8 cellular contexts compared by ENCODE assay signal in genomic region chr5:132775439-132776076, GRCh38. TPM values are rescaled to one million over a fixed set of nuclear protein-coding genes. Genes with fewer than 3 reads are reported as not detected.
DNase-seq lines count a peak whose midpoint lies in the region; TF ChIP-seq lines count a peak whose summit lies in the region.

No MANE protein-coding gene starts in this region.

- H3K36me3 ChIP-seq in ascending aorta (no peaks in the 10 kb centered on the region), spleen (no peaks in the 10 kb centered on the region)

- H3K4me3 Mint-ChIP-seq in T-helper 2 cell treated with Interferon-gamma antibody and Interleukin-4, amounts not matched to agents 5 μg/mL and 100 μg/mL, for 36 hours = peak overlapping the region; percentile 70

- H3K9me3 ChIP-seq in ascending aorta (no peaks in the 10 kb centered on the region), spleen (no peaks in the 10 kb centered on the region)

- TF ChIP-seq POLR2A in spleen (IDR thresholded peaks at IDR 0.05) = no peak

- intact Hi-C loops in ascending aorta (cut with DNase I) = loop anchor here (2.0 to 5.0 kb wide), 4 partner anchors 37 to 187 kb away; partner anchors contain the start of genes AFF4, KIF3A and SOWAHA
- intact Hi-C loops in spleen (cut with DNase I; ENCODE audit: low total_unique reads) = no loop called here

- H3K27me3 ChIP-seq in ascending aorta = no peaks in the 10 kb centered on the region
- peaks cover 0 to 41% (median 11%) of the 10 kb centered on the region in 7 donors for H3K27me3 ChIP-seq in spleen (replicated peaks in 1 of 7)

- WGBS in spleen, 5 donors = 62 to 77% (median 75%) methylated on average over 8 of the region's 8 CpGs

- H3K9me3 Mint-ChIP-seq in T-helper 2 cell treated with Interferon-gamma antibody and Interleukin-4, amounts not matched to agents 5 μg/mL and 100 μg/mL, for 36 hours = no peaks in the 10 kb centered on the region

- peak overlapping the region; percentile 87 to 96 for H3K27ac ChIP-seq in ascending aorta
- H3K27ac ChIP-seq in spleen = peak overlapping the region in 1 of 8 donors; percentile 49

- H3K4me3 ChIP-seq in ascending aorta (peak overlapping the region; percentile 66 to 86), spleen (peak overlapping the region in 4 of 8 donors; percentile 71 to 94 (median 76))

- peaks cover 51% of the 10 kb centered on the region for H3K27me3 Mint-ChIP-seq in T-helper 2 cell treated with Interferon-gamma antibody and Interleukin-4, amounts not matched to agents 5 μg/mL and 100 μg/mL, for 36 hours (ENCODE audit: low read depth)

- no peak for TF ChIP-seq CTCF in ascending aorta (IDR thresholded peaks at IDR 0.05)
- no peak for TF ChIP-seq CTCF in spleen (IDR thresholded peaks at IDR 0.05 in 8 of 11, conservative IDR thresholded peaks at IDR 0.05 in 3 of 11)

- no peak for DNase-seq in T-helper 2 cell treated with Interferon-gamma antibody and Interleukin-4, amounts not matched to agents 5 μg/mL and 100 μg/mL, for 36 hours (ENCODE audit: low spot score)
- no peak for DNase-seq in T-helper 2 cell
- DNase-seq in ascending aorta (ENCODE audit: low spot score in 2 of 2) = no peak
- peak; percentile 93 for DNase-seq in islet precursor cell
- DNase-seq in superior temporal gyrus (ENCODE audit: extremely low spot score) = peak; percentile 70
- no peak for DNase-seq in spleen
- no peak for DNase-seq in T-helper 9 cell
- no peak for DNase-seq in ureter (ENCODE audit: low spot score)

- no peak overlapping the region for H3K27ac Mint-ChIP-seq in T-helper 2 cell treated with Interferon-gamma antibody and Interleukin-4, amounts not matched to agents 5 μg/mL and 100 μg/mL, for 36 hours

- H3K4me1 Mint-ChIP-seq in T-helper 2 cell treated with Interferon-gamma antibody and Interleukin-4, amounts not matched to agents 5 μg/mL and 100 μg/mL, for 36 hours (ENCODE audit: low read depth) = peaks cover 16% of the 10 kb centered on the region

- peaks cover 20 to 43% of the 10 kb centered on the region in 2 donors for H3K4me1 ChIP-seq in ascending aorta
- peaks cover under 1 to 58% (median 31%) of the 10 kb centered on the region in 6 donors for H3K4me1 ChIP-seq in spleen

- H3K36me3 Mint-ChIP-seq in T-helper 2 cell treated with Interferon-gamma antibody and Interleukin-4, amounts not matched to agents 5 μg/mL and 100 μg/mL, for 36 hours (ENCODE audit: low read depth) = no peaks in the 10 kb centered on the region

RNA-seq across cellular contexts. Expression of gene SEPTIN8, which starts 1.5 kb away (rescaled TPM):
- total RNA-seq in ascending aorta (113 TPM), spleen (10 to 100 TPM; 11.5 to 29.8 (median 19.8) TPM), ureter (170 TPM)
- 10 to 100 TPM in 1 of 3 donors, 1 to 10 TPM in 2; 6.1 to 13.3 (median 7.5) TPM for polyA plus RNA-seq in spleen

RNA-seq across cellular contexts. Expression of gene CCNI2, which starts 28.3 kb away (rescaled TPM):
- total RNA-seq in ascending aorta (not detected), spleen (1 to 10 TPM in 5 of 7 donors, under 1 TPM in 2; 0.19 to 5.2 (median 1.1) TPM), ureter (5.8 TPM)
- under 1 TPM; 0.32 to 0.91 (median 0.36) TPM for polyA plus RNA-seq in spleen

RNA-seq across cellular contexts. Expression of gene SOWAHA, which starts 37.5 kb away (rescaled TPM):
- total RNA-seq in ascending aorta (not detected), spleen (not detected), ureter (6.8 TPM)
- polyA plus RNA-seq in spleen = under 1 TPM; 0.03 to 0.56 (median 0.24) TPM

RNA-seq across cellular contexts. Expression of gene KIF3A, which starts 38.2 kb away (rescaled TPM):
- total RNA-seq in ascending aorta = 4.4 TPM
- 10 to 100 TPM in 1 of 7 donors, 1 to 10 TPM in 6; 4.5 to 10.7 (median 7.9) TPM for total RNA-seq in spleen
- polyA plus RNA-seq in spleen = 1 to 10 TPM; 1.3 to 2.4 (median 2.1) TPM
- 19.9 TPM for total RNA-seq in ureter

RNA-seq across cellular contexts. Expression of gene SHROOM1, which starts 54.9 kb away (rescaled TPM):
- total RNA-seq in ascending aorta (49.4 TPM), spleen (10 to 100 TPM in 2 of 7 donors, 1 to 10 TPM in 5; 1.8 to 26.1 (median 4.0) TPM), ureter (263 TPM)
- polyA plus RNA-seq in spleen = 1 to 10 TPM; 1.1 to 2.8 (median 1.4) TPM

Comparison
In these comparisons a context has a peak if more than half of its experiments do, and no peak if none do; other contexts are left out.
1. DNase-seq: peak in islet precursor cell (single experiment) and superior temporal gyrus (single experiment); none in T-helper 2 cell treated with Interferon-gamma antibody and Interleukin-4, amounts not matched to agents 5 μg/mL and 100 μg/mL, for 36 hours (single experiment), T-helper 2 cell (0 of 5), ascending aorta (0 of 2), spleen (single experiment), T-helper 9 cell (single experiment) and ureter (single experiment).